17 cellular contexts compared by ENCODE assay signal in genomic region chr1:13703128-13703513, GRCh38. TPM values are rescaled to one million over a fixed set of nuclear protein-coding genes. Genes with fewer than 3 reads are reported as not detected.
DNase-seq lines count a peak whose midpoint lies in the region; ATAC-seq and TF ChIP-seq lines count a peak whose summit lies in the region.
"Had no signal": no experiment of that assay in that cellular context is flagged by ENCODE, and none has a peak within 500 bp of the region (broad histone marks: within the 10 kb centered on the region; RNA-seq: fewer than 3 reads in every experiment).

No MANE protein-coding gene starts in this region.

- peaks cover 38% of the 10 kb centered on the region for H3F3A ChIP-seq in DOHH2 (ENCODE audit: control insufficient read depth, insufficient read depth)

- ATAC-seq in GM19468 (IDR thresholded peaks at IDR 0.05; ENCODE audit: extremely low read depth, unreplicated experiment): peak; percentile 1
- ATAC-seq: lower lobe of right lung had no signal

- peaks cover 7% of the 10 kb centered on the region for H3K36me3 Mint-ChIP-seq in IgD-negative memory B cell

- peaks cover 38 to 55% (median 54%) of the 10 kb centered on the region in 3 donors for H3K4me1 Mint-ChIP-seq in IgD-negative memory B cell

- H3K9me2 ChIP-seq in DOHH2 (replicated peaks; ENCODE audit: control insufficient read depth, low read length): no peaks in the 10 kb centered on the region

- H3K4me1 ChIP-seq in DOHH2 (ENCODE audit: control insufficient read depth, low read length): peaks cover 90% of the 10 kb centered on the region
- H3K4me1 ChIP-seq in effector memory CD4-positive, alpha-beta T cell (ENCODE audit: control insufficient read depth, insufficient read depth, low read length, poor library complexity, severe bottlenecking): peaks cover 26% of the 10 kb centered on the region

- peaks cover 61% of the 10 kb centered on the region for H3K36me3 ChIP-seq in DOHH2 (ENCODE audit: control insufficient read depth, low read length)
- H3K36me3 ChIP-seq in effector memory CD4-positive, alpha-beta T cell (ENCODE audit: control insufficient read depth, insufficient read depth, low read length): no peaks in the 10 kb centered on the region
- H3K36me3 ChIP-seq: lower lobe of right lung, transverse colon, WERI-Rb-1 had no signal

- peaks cover 0 to 4% (median under 1%) of the 10 kb centered on the region in 3 donors for H3K9me3 Mint-ChIP-seq in IgD-negative memory B cell

- H3K27ac Mint-ChIP-seq in IgD-negative memory B cell: peak overlapping the region; percentile 100

- H3K4me3 ChIP-seq in DOHH2 (ENCODE audit: low read length): peak overlapping the region; percentile 88
- no peak overlapping the region for H3K4me3 ChIP-seq in effector memory CD4-positive, alpha-beta T cell (ENCODE audit: insufficient read depth, low read depth, low read length, poor library complexity, severe bottlenecking)
- H3K4me3 ChIP-seq: lower lobe of right lung, smooth muscle cell, transverse colon had no signal

- H3K4me2 ChIP-seq in DOHH2 (ENCODE audit: low read length): peak overlapping the region; percentile 87
- H3K4me2 ChIP-seq: smooth muscle cell had no signal

- peak overlapping the region; percentile 92 to 97 (median 93) for H3K4me3 Mint-ChIP-seq in IgD-negative memory B cell

- H3K27me3 ChIP-seq in DOHH2 (ENCODE audit: control insufficient read depth, low read length): no peaks in the 10 kb centered on the region
- no peaks in the 10 kb centered on the region for H3K27me3 ChIP-seq in effector memory CD4-positive, alpha-beta T cell (replicated peaks; ENCODE audit: control insufficient read depth, insufficient read depth, low read length, poor library complexity, severe bottlenecking)
- H3K27me3 ChIP-seq: transverse colon had no signal

- TF ChIP-seq CTCF in DOHH2 (IDR thresholded peaks at IDR 0.05; ENCODE audit: low read depth, low read length, poor library complexity, severe bottlenecking): no peak

- peak overlapping the region; percentile 91 for H3K27ac ChIP-seq in DOHH2 (ENCODE audit: low read depth, low read length)
- peak overlapping the region; percentile 94 for H3K27ac ChIP-seq in effector memory CD4-positive, alpha-beta T cell (ENCODE audit: insufficient read depth, low read length, poor library complexity, severe bottlenecking)
- H3K27ac ChIP-seq: lower lobe of right lung, WERI-Rb-1 had no signal

- DNase-seq in effector memory CD4-positive, alpha-beta T cell: no peak
- DNase-seq in COLO668 (lab: John Stamatoyannopoulos, UW; ENCODE audit: unreplicated experiment): no peak
- no peak for DNase-seq in NCI-H146 (lab: John Stamatoyannopoulos, UW)
- DNase-seq in hepatic stellate cell (ENCODE audit: low spot score): no peak
- no peak for DNase-seq in NCI-H1105 (lab: John Stamatoyannopoulos, UW)
- DNase-seq: activated gamma-delta T cell, cerebellar nuclear complex, erythroblast, IMR-90, lower lobe of right lung, NCI-H82, WERI-Rb-1 had no signal

- H3K27me3 Mint-ChIP-seq in IgD-negative memory B cell: no peaks in the 10 kb centered on the region

- H3K9me3 ChIP-seq in DOHH2 (ENCODE audit: control insufficient read depth, insufficient read depth, low read length): 0 out of 2 replicates have a peak, but pooled peaks cover 2% of the 10 kb centered on the region
- no peaks in the 10 kb centered on the region for H3K9me3 ChIP-seq in effector memory CD4-positive, alpha-beta T cell (ENCODE audit: control insufficient read depth, low read length)
- H3K9me3 ChIP-seq: lower lobe of right lung, transverse colon had no signal

- peaks cover 91% of the 10 kb centered on the region for H3K79me2 ChIP-seq in DOHH2 (ENCODE audit: control insufficient read depth, low read length)

- no peaks in the 10 kb centered on the region for H4K20me1 ChIP-seq in DOHH2 (ENCODE audit: control insufficient read depth, insufficient read depth, low read depth, low read length)

RNA-seq across cellular contexts. Expression of gene PRDM2, which starts 3.1 kb away (rescaled TPM):
- polyA plus RNA-seq in IgD-negative memory B cell: 50.3 TPM
